Comparison of ENCODE assay signal across 1 cellular context in genomic region chr12:6187948-6188793, GRCh38.
A peak's percentile ranks its signal among the peaks of the same experiment; 100 is the strongest.
TF ChIP-seq lines count a peak whose summit lies in the region.

No MANE protein-coding gene starts in this region.

TF ChIP-seq in A549, 52 proteins besides CTCF, POLR2A, EP300 and RAD21:
- peak; percentile 56; the same call in 1 of the 2 replicates for TF ChIP-seq RNF2 (IDR thresholded peaks at IDR 0.05; ENCODE audit: borderline replicate concordance, low read depth)
- no peak for TF ChIP-seq MYC (IDR thresholded peaks at IDR 0.05; ENCODE audit: borderline replicate concordance, low read length)
- 0 out of 2 replicates have a peak, but pooled peaks have one; percentile 68 for TF ChIP-seq CBX8 (IDR thresholded peaks at IDR 0.05)
